ENCODE assay signal across 39 cellular contexts in genomic region chr6:137834508-137834907, GRCh38.
"Had no signal": no experiment of that assay in that cellular context is flagged by ENCODE, and none has a peak within 500 bp of the region (broad histone marks: within the 10 kb centered on the region; RNA-seq: fewer than 3 reads in every experiment).

No MANE protein-coding gene starts in this region.

- H3K27me3 ChIP-seq: ascending aorta, cardiac muscle cell, colonic mucosa had no signal

- DNase-seq: activated CD4-positive, alpha-beta memory T cell treated with anti-CD3 and anti-CD28 coated beads for 36 hours; activated CD4-positive, alpha-beta T cell treated with anti-CD3 and anti-CD28 coated beads for 1 hour; activated CD4-positive, alpha-beta T cell treated with anti-CD3 and anti-CD28 coated beads for 36 hours; activated CD4-positive, alpha-beta T cell treated with anti-CD3 and anti-CD28 coated beads for 48 hours; activated CD4-positive, alpha-beta T cell treated with anti-CD3 and anti-CD28 coated beads, Interleukin-2, amount 10 ng/mL, durations not matched to agents 7 days and 5 days; activated CD4-positive, alpha-beta T cell treated with anti-CD3 and anti-CD28 coated beads, Interleukin-2, amount 50 U/mL, for 4 hours; activated CD4-positive, CD25-positive, alpha-beta regulatory T cell; activated CD8-positive, alpha-beta memory T cell treated with anti-CD3 and anti-CD28 coated beads, Interleukin-2, amount 50 U/mL, for 4 hours; activated gamma-delta T cell; activated naive CD4-positive, alpha-beta T cell treated with anti-CD3 and anti-CD28 coated beads, Interleukin-2, amount 10 ng/mL, durations not matched to agents 7 days and 5 days; activated naive CD4-positive, alpha-beta T cell treated with Interleukin-2 at 50 U/mL for 16 hours; activated naive CD8-positive, alpha-beta T cell treated with anti-CD3 and anti-CD28 coated beads, Interleukin-2, amount 10 ng/mL, durations not matched to agents 7 days and 5 days; activated naive CD8-positive, alpha-beta T cell treated with anti-CD3 and anti-CD28 coated beads, Interleukin-2, amount 50 U/mL, for 24 hours; activated T-cell treated with anti-CD3 and anti-CD28 coated beads for 4 hours; activated T-cell treated with anti-CD3 and anti-CD28 coated beads, Interleukin-2, amount 50 U/mL, for 1 hour; activated T-cell treated with anti-CD3 and anti-CD28 coated beads, Interleukin-2, amount 50 U/mL, for 4 hours; activated T-cell treated with anti-CD3 and anti-CD28 coated beads, Interleukin-2, amount 50 U/mL, for 72 hours; amygdala; anterior cingulate cortex; caudate nucleus; cerebellar nuclear complex; colonic mucosa; T-helper 1 cell; T-helper 2 cell; T-helper 9 cell had no signal

- FAIRE-seq: bronchial epithelial cell, TTC549 had no signal

- H3K4me3 Mint-ChIP-seq: activated CD4-positive, alpha-beta memory T cell treated with anti-CD3 and anti-CD28 coated beads for 36 hours; activated CD4-positive, alpha-beta T cell treated with anti-CD3 and anti-CD28 coated beads for 36 hours; activated CD4-positive, alpha-beta T cell treated with anti-CD3 and anti-CD28 coated beads, Interleukin-2, amount 10 ng/mL, durations not matched to agents 7 days and 5 days; activated naive CD4-positive, alpha-beta T cell treated with anti-CD3 and anti-CD28 coated beads, Interleukin-2, amount 10 ng/mL, durations not matched to agents 7 days and 5 days; activated naive CD4-positive, alpha-beta T cell treated with anti-CD3 and anti-CD28 coated beads, Interleukin-2, amount 50 U/mL, for 24 hours; activated naive CD8-positive, alpha-beta T cell; activated naive CD8-positive, alpha-beta T cell treated with anti-CD3 and anti-CD28 coated beads, Interleukin-2, amount 10 ng/mL, durations not matched to agents 7 days and 5 days; activated naive CD8-positive, alpha-beta T cell treated with anti-CD3 and anti-CD28 coated beads, Interleukin-2, amount 50 U/mL, for 24 hours; activated T-cell treated with anti-CD3 and anti-CD28 coated beads, Interleukin-2, amount 50 U/mL, for 4 hours; activated T-cell treated with anti-CD3 and anti-CD28 coated beads, Interleukin-2, amount 50 U/mL, for 72 hours; activated T-helper 1 cell treated with anti-CD3 and anti-CD28 coated beads, Interleukin-12 subunit alpha, Interleukin-12 subunit beta, Interleukin-2, Interleukin-4 antibody, amounts not matched to agents 30 ng/mL and 10 ng/mL and 1 ng/mL, durations not matched to agents 14 hours and 24 hours and 36 hours; activated T-helper 17 cell treated with anti-CD3 and anti-CD28 coated beads, Interleukin-2, amount 50 U/mL, for 72 hours; brain; central memory CD8-positive, alpha-beta T cell; T-helper 1 cell treated with Interleukin-12 subunit alpha and Interleukin-12 subunit beta and Interleukin-4 antibody, amounts not matched to agents 30 μg/mL and 1 μg/mL, for 36 hours; T-helper 2 cell treated with Interferon-gamma antibody and Interleukin-4, amounts not matched to agents 5 μg/mL and 100 μg/mL, for 36 hours had no signal

- H3K27ac ChIP-seq: ascending aorta, cardiac muscle cell, colonic mucosa, VCaP had no signal

- H3K4me1 Mint-ChIP-seq: brain had no signal

- H3K4me1 ChIP-seq: ascending aorta, colonic mucosa had no signal

- H3K27ac Mint-ChIP-seq: activated CD4-positive, alpha-beta memory T cell treated with anti-CD3 and anti-CD28 coated beads for 36 hours; activated CD4-positive, alpha-beta T cell treated with anti-CD3 and anti-CD28 coated beads for 36 hours; activated CD4-positive, alpha-beta T cell treated with anti-CD3 and anti-CD28 coated beads, Interleukin-2, amount 10 ng/mL, durations not matched to agents 7 days and 5 days; activated naive CD4-positive, alpha-beta T cell treated with anti-CD3 and anti-CD28 coated beads, Interleukin-2, amount 10 ng/mL, durations not matched to agents 7 days and 5 days; activated naive CD4-positive, alpha-beta T cell treated with anti-CD3 and anti-CD28 coated beads, Interleukin-2, amount 50 U/mL, for 24 hours; activated naive CD8-positive, alpha-beta T cell; activated naive CD8-positive, alpha-beta T cell treated with anti-CD3 and anti-CD28 coated beads, Interleukin-2, amount 10 ng/mL, durations not matched to agents 7 days and 5 days; activated naive CD8-positive, alpha-beta T cell treated with anti-CD3 and anti-CD28 coated beads, Interleukin-2, amount 50 U/mL, for 24 hours; activated T-cell treated with anti-CD3 and anti-CD28 coated beads, Interleukin-2, amount 50 U/mL, for 72 hours; activated T-helper 1 cell treated with anti-CD3 and anti-CD28 coated beads, Interleukin-12 subunit alpha, Interleukin-12 subunit beta, Interleukin-2, Interleukin-4 antibody, amounts not matched to agents 30 ng/mL and 10 ng/mL and 1 ng/mL, durations not matched to agents 14 hours and 24 hours and 36 hours; activated T-helper 17 cell treated with anti-CD3 and anti-CD28 coated beads, Interleukin-2, amount 50 U/mL, for 72 hours; brain; T-helper 1 cell treated with Interleukin-12 subunit alpha and Interleukin-12 subunit beta and Interleukin-4 antibody, amounts not matched to agents 30 μg/mL and 1 μg/mL, for 36 hours; T-helper 2 cell treated with Interferon-gamma antibody and Interleukin-4, amounts not matched to agents 5 μg/mL and 100 μg/mL, for 36 hours had no signal

- ATAC-seq: activated CD4-positive, alpha-beta T cell treated with anti-CD3 and anti-CD28 coated beads for 36 hours; activated CD4-positive, CD25-positive, alpha-beta regulatory T cell treated with anti-CD3 and anti-CD28 coated beads, Interleukin-2, amount 50 U/mL, for 24 hours; activated naive CD8-positive, alpha-beta T cell treated with anti-CD3 and anti-CD28 coated beads, Interleukin-2, amount 50 U/mL, for 24 hours; activated T-cell treated with anti-CD3 and anti-CD28 coated beads, Interleukin-2, amount 50 U/mL, for 4 hours; activated T-cell treated with anti-CD3 and anti-CD28 coated beads, Interleukin-2, amount 50 U/mL, for 72 hours; activated T-helper 17 cell treated with anti-CD3 and anti-CD28 coated beads, Interleukin-2, amount 50 U/mL, for 72 hours had no signal

- H3K9me3 ChIP-seq: colonic mucosa had no signal

- H3K27me3 Mint-ChIP-seq: activated CD4-positive, alpha-beta memory T cell treated with anti-CD3 and anti-CD28 coated beads for 36 hours; activated CD4-positive, alpha-beta T cell treated with anti-CD3 and anti-CD28 coated beads for 36 hours; activated CD4-positive, alpha-beta T cell treated with anti-CD3 and anti-CD28 coated beads, Interleukin-2, amount 10 ng/mL, durations not matched to agents 7 days and 5 days; activated naive CD4-positive, alpha-beta T cell treated with anti-CD3 and anti-CD28 coated beads, Interleukin-2, amount 10 ng/mL, durations not matched to agents 7 days and 5 days; activated naive CD4-positive, alpha-beta T cell treated with anti-CD3 and anti-CD28 coated beads, Interleukin-2, amount 50 U/mL, for 24 hours; activated naive CD8-positive, alpha-beta T cell; activated naive CD8-positive, alpha-beta T cell treated with anti-CD3 and anti-CD28 coated beads, Interleukin-2, amount 10 ng/mL, durations not matched to agents 7 days and 5 days; activated naive CD8-positive, alpha-beta T cell treated with anti-CD3 and anti-CD28 coated beads, Interleukin-2, amount 50 U/mL, for 24 hours; activated T-helper 17 cell treated with anti-CD3 and anti-CD28 coated beads, Interleukin-2, amount 50 U/mL, for 72 hours; central memory CD8-positive, alpha-beta T cell had no signal

- H3K36me3 Mint-ChIP-seq: brain had no signal

- H3K36me3 ChIP-seq: ascending aorta, cardiac muscle cell, colonic mucosa had no signal

- H3K4me3 ChIP-seq: ascending aorta, cardiac muscle cell, colonic mucosa had no signal
